ENCODE assay signal across 21 cellular contexts in genomic region chr11:128749986-128750385, GRCh38. TPM values are rescaled to one million over a fixed set of nuclear protein-coding genes. Genes with fewer than 3 reads are reported as not detected.
"Had no signal": no experiment of that assay in that cellular context is flagged by ENCODE, and none has a peak within 500 bp of the region (broad histone marks: within the 10 kb centered on the region; RNA-seq: fewer than 3 reads in every experiment).

No MANE protein-coding gene starts in this region.

- H3K4me1 ChIP-seq: foreskin keratinocyte had no signal

- H3K4me3 ChIP-seq: dorsolateral prefrontal cortex, lower lobe of right lung, right atrium auricular region, tibial nerve had no signal

- DNase-seq: activated CD4-positive, alpha-beta memory T cell treated with anti-CD3 and anti-CD28 coated beads, Interleukin-2, amount 10 ng/mL, durations not matched to agents 7 days and 5 days; activated CD4-positive, alpha-beta T cell treated with anti-CD3 and anti-CD28 coated beads for 4 hours; activated CD8-positive, alpha-beta memory T cell treated with anti-CD3 and anti-CD28 coated beads, Interleukin-2, amount 10 ng/mL, durations not matched to agents 7 days and 5 days; activated naive CD8-positive, alpha-beta T cell treated with anti-CD3 and anti-CD28 coated beads, Interleukin-2, amount 10 ng/mL, durations not matched to agents 7 days and 5 days; anterior cingulate cortex; caudate nucleus; dorsolateral prefrontal cortex; endodermal cell; foreskin keratinocyte; glutamatergic neuron; hypothalamus; lower lobe of right lung; stimulated activated CD4-positive, alpha-beta T cell treated with anti-CD3 and anti-CD28 coated beads, Interleukin-2, amount 100 ng/mL, for 24 hours; WERI-Rb-1 had no signal

- H3K9me3 Mint-ChIP-seq: activated CD4-positive, alpha-beta memory T cell treated with anti-CD3 and anti-CD28 coated beads, Interleukin-2, amount 10 ng/mL, durations not matched to agents 7 days and 5 days; activated naive CD8-positive, alpha-beta T cell treated with anti-CD3 and anti-CD28 coated beads, Interleukin-2, amount 10 ng/mL, durations not matched to agents 7 days and 5 days; brain; endodermal cell; mesothelial cell of epicardium; stimulated activated naive CD8-positive, alpha-beta T cell treated with anti-CD3 and anti-CD28 coated beads, Interleukin-15, Interleukin-2, amounts not matched to agents 100 ng/mL and 50 ng/mL, for 24 hours had no signal

- H3K9me3 ChIP-seq: lower lobe of right lung, right atrium auricular region, tibial nerve had no signal

- H3K4me3 Mint-ChIP-seq: activated CD4-positive, alpha-beta memory T cell treated with anti-CD3 and anti-CD28 coated beads, Interleukin-2, amount 10 ng/mL, durations not matched to agents 7 days and 5 days; activated CD8-positive, alpha-beta memory T cell treated with anti-CD3 and anti-CD28 coated beads, Interleukin-2, amount 10 ng/mL, durations not matched to agents 7 days and 5 days; activated naive CD8-positive, alpha-beta T cell treated with anti-CD3 and anti-CD28 coated beads, Interleukin-2, amount 10 ng/mL, durations not matched to agents 7 days and 5 days; brain; endodermal cell; mesothelial cell of epicardium; stimulated activated naive CD8-positive, alpha-beta T cell treated with anti-CD3 and anti-CD28 coated beads, Interleukin-15, Interleukin-2, amounts not matched to agents 100 ng/mL and 50 ng/mL, for 24 hours had no signal

- H3K27ac Mint-ChIP-seq: activated CD4-positive, alpha-beta memory T cell treated with anti-CD3 and anti-CD28 coated beads, Interleukin-2, amount 10 ng/mL, durations not matched to agents 7 days and 5 days; activated CD8-positive, alpha-beta memory T cell treated with anti-CD3 and anti-CD28 coated beads, Interleukin-2, amount 10 ng/mL, durations not matched to agents 7 days and 5 days; activated naive CD8-positive, alpha-beta T cell treated with anti-CD3 and anti-CD28 coated beads, Interleukin-2, amount 10 ng/mL, durations not matched to agents 7 days and 5 days; brain; endodermal cell; mesothelial cell of epicardium; progenitor cell of endocrine pancreas; stimulated activated naive CD8-positive, alpha-beta T cell treated with anti-CD3 and anti-CD28 coated beads, Interleukin-15, Interleukin-2, amounts not matched to agents 100 ng/mL and 50 ng/mL, for 24 hours had no signal

- H3K4me1 Mint-ChIP-seq: endodermal cell had no signal

- H3K27ac ChIP-seq: dorsolateral prefrontal cortex, epithelial cell of prostate, foreskin keratinocyte, lower lobe of right lung, right atrium auricular region, tibial nerve, WERI-Rb-1 had no signal

- H3K27me3 Mint-ChIP-seq: activated CD4-positive, alpha-beta memory T cell treated with anti-CD3 and anti-CD28 coated beads, Interleukin-2, amount 10 ng/mL, durations not matched to agents 7 days and 5 days; activated CD8-positive, alpha-beta memory T cell treated with anti-CD3 and anti-CD28 coated beads, Interleukin-2, amount 10 ng/mL, durations not matched to agents 7 days and 5 days; activated naive CD8-positive, alpha-beta T cell treated with anti-CD3 and anti-CD28 coated beads, Interleukin-2, amount 10 ng/mL, durations not matched to agents 7 days and 5 days; stimulated activated naive CD8-positive, alpha-beta T cell treated with anti-CD3 and anti-CD28 coated beads, Interleukin-15, Interleukin-2, amounts not matched to agents 100 ng/mL and 50 ng/mL, for 24 hours had no signal

- H3K27me3 ChIP-seq: right atrium auricular region, tibial nerve had no signal

- H3K36me3 ChIP-seq: right atrium auricular region, tibial nerve, WERI-Rb-1 had no signal

- H3K36me3 Mint-ChIP-seq: brain, mesothelial cell of epicardium had no signal

- ATAC-seq: activated CD8-positive, alpha-beta memory T cell treated with anti-CD3 and anti-CD28 coated beads, Interleukin-2, amount 10 ng/mL, durations not matched to agents 7 days and 5 days; foreskin keratinocyte; lower lobe of right lung had no signal

RNA-seq across cellular contexts. Expression of gene FLI1, which starts 56.1 kb away (rescaled TPM):
- total RNA-seq: progenitor cell of endocrine pancreas had no signal
